13 cellular contexts compared by ENCODE assay signal in genomic region chr3:159911664-159912037, GRCh38.
DNase-seq lines count a peak whose midpoint lies in the region; ATAC-seq, FAIRE-seq and TF ChIP-seq lines count a peak whose summit lies in the region.
"Had no signal": no experiment of that assay in that cellular context is flagged by ENCODE, and none has a peak within 500 bp of the region (broad histone marks: within the 10 kb centered on the region; RNA-seq: fewer than 3 reads in every experiment).

No MANE protein-coding gene starts in this region.

- intact Hi-C loops in natural killer cell (cut with micrococcal nuclease), result no loop called here

- H2AFZ ChIP-seq in astrocyte (ENCODE audit: low read depth, low read length) (no peak overlapping the region), GM23338 (no peak overlapping the region)

- peak overlapping the region; percentile 51 to 72 (median 62) for H3K4me2 ChIP-seq in BLaER1 treated with 17β-estradiol and CSF1 and Interleukin-3, amounts not matched to agents 10 nM and 100 nM
- H3K4me2 ChIP-seq in astrocyte (ENCODE audit: low read length) (peak overlapping the region; percentile 43), GM23338 (no peak overlapping the region)

- H3K36me3 ChIP-seq in BLaER1 treated with 17β-estradiol and CSF1 and Interleukin-3, amounts not matched to agents 10 nM and 100 nM, result no peaks in the 10 kb centered on the region
- no peaks in the 10 kb centered on the region for H3K36me3 ChIP-seq in astrocyte (ENCODE audit: insufficient read depth, low read length)
- H3K36me3 ChIP-seq in GM23338 (ENCODE audit: insufficient read depth), result no peaks in the 10 kb centered on the region
- H3K36me3 ChIP-seq: thyroid gland had no signal

- ATAC-seq in GM19351 (IDR thresholded peaks at IDR 0.05; ENCODE audit: unreplicated experiment) (peak; percentile 7), natural killer cell (no peak), GM21528 (IDR thresholded peaks at IDR 0.05; ENCODE audit: low FRiP score, unreplicated experiment) (no peak), GM23338 (no peak)

- H3K27ac ChIP-seq in BLaER1 treated with 17β-estradiol and CSF1 and Interleukin-3, amounts not matched to agents 10 nM and 100 nM, result 0 out of 22 replicates have a peak overlapping the region, but pooled peaks of 1 of the 11 experiments have one; percentile 67
- H3K27ac ChIP-seq in astrocyte (ENCODE audit: low read depth, low read length) (no peak overlapping the region), GM23338 (ENCODE audit: low read depth) (no peak overlapping the region)
- H3K27ac ChIP-seq: thyroid gland had no signal

- H3K9ac ChIP-seq in BLaER1 treated with 17β-estradiol and CSF1 and Interleukin-3, amounts not matched to agents 10 nM and 100 nM, result no peak overlapping the region
- H3K9ac ChIP-seq in astrocyte (ENCODE audit: low read length), result no peak overlapping the region

- no peaks in the 10 kb centered on the region; a peak in 1 of 22 replicates for H3K9me3 ChIP-seq in BLaER1 treated with 17β-estradiol and CSF1 and Interleukin-3, amounts not matched to agents 10 nM and 100 nM (replicated peaks in 1 of 11)
- no peaks in the 10 kb centered on the region for H3K9me3 ChIP-seq in astrocyte (ENCODE audit: insufficient read depth, low read depth, low read length)
- H3K9me3 ChIP-seq: thyroid gland had no signal

- H3K27me3 ChIP-seq in BLaER1 treated with 17β-estradiol and CSF1 and Interleukin-3, amounts not matched to agents 10 nM and 100 nM, result no peaks in the 10 kb centered on the region
- H3K27me3 ChIP-seq in astrocyte (ENCODE audit: insufficient read depth, low read length) (no peaks in the 10 kb centered on the region), GM23338 (ENCODE audit: insufficient read depth) (no peaks in the 10 kb centered on the region)
- H3K27me3 ChIP-seq: thyroid gland had no signal

- no peak for TF ChIP-seq CTCF in astrocyte (IDR thresholded peaks at IDR 0.05; ENCODE audit: insufficient read depth, low read depth, low read length)
- TF ChIP-seq CTCF in natural killer cell (IDR thresholded peaks at IDR 0.05), result no peak
- no peak for TF ChIP-seq CTCF in GM23338 (conservative IDR thresholded peaks at IDR 0.05; ENCODE audit: low read depth in 2 of 2)

- H3K9me2 ChIP-seq in GM23338 (ENCODE audit: insufficient read depth), result no peaks in the 10 kb centered on the region

- H3K4me1 Mint-ChIP-seq in astrocyte (ENCODE audit: low read depth, unreplicated experiment), result peaks cover 22% of the 10 kb centered on the region
- H3K4me1 Mint-ChIP-seq in natural killer cell, result peaks cover 14 to 15% of the 10 kb centered on the region in 2 donors
- no peaks in the 10 kb centered on the region for H3K4me1 Mint-ChIP-seq in GM23338

- no peak overlapping the region for H3K27ac Mint-ChIP-seq in astrocyte (ENCODE audit: unreplicated experiment)
- peak overlapping the region; percentile 12 to 76 for H3K27ac Mint-ChIP-seq in natural killer cell
- no peak overlapping the region for H3K27ac Mint-ChIP-seq in GM23338

- DNase-seq in astrocyte (ENCODE audit: low read depth) (no peak), natural killer cell (no peak), putamen (ENCODE audit: low spot score) (no peak), SW 1271 (lab: John Stamatoyannopoulos, UW) (no peak), GM23338 (ENCODE audit: low spot score) (no peak)
- DNase-seq: activated CD4-positive, CD25-positive, alpha-beta regulatory T cell; COR-L47; GOT3 had no signal

- peak overlapping the region in 3 of 10 experiments; percentile 6 to 35 (median 10); a peak in 1 of 20 replicates for H3K4me3 ChIP-seq in BLaER1 treated with 17β-estradiol and CSF1 and Interleukin-3, amounts not matched to agents 10 nM and 100 nM
- no peak overlapping the region for H3K4me3 ChIP-seq in astrocyte (ENCODE audit: insufficient read depth, low read depth, low read length)
- no peak overlapping the region for H3K4me3 ChIP-seq in GM23338
- H3K4me3 ChIP-seq: lung, thyroid gland had no signal

- H3K27me3 Mint-ChIP-seq in astrocyte (ENCODE audit: low read depth, unreplicated experiment), result no peaks in the 10 kb centered on the region
- H3K27me3 Mint-ChIP-seq in natural killer cell (ENCODE audit: low read depth in 2 of 2), result peaks cover 0 to 5% of the 10 kb centered on the region in 2 donors
- H3K27me3 Mint-ChIP-seq in GM23338 (ENCODE audit: insufficient read depth, low read depth, poor library complexity), result no peaks in the 10 kb centered on the region

- H4K20me1 ChIP-seq in BLaER1 treated with 17β-estradiol and CSF1 and Interleukin-3, amounts not matched to agents 10 nM and 100 nM, result no peaks in the 10 kb centered on the region
- no peaks in the 10 kb centered on the region for H4K20me1 ChIP-seq in astrocyte (ENCODE audit: insufficient read depth, low read length)
- H4K20me1 ChIP-seq in GM23338 (replicated peaks; ENCODE audit: insufficient read depth), result 0 out of 2 replicates have a peak, but pooled peaks cover 4% of the 10 kb centered on the region

- H3K9me3 Mint-ChIP-seq in astrocyte (ENCODE audit: unreplicated experiment) (no peaks in the 10 kb centered on the region), natural killer cell (peaks cover 0 to 3% of the 10 kb centered on the region in 2 donors), GM23338 (no peaks in the 10 kb centered on the region)

- H3K79me2 ChIP-seq in astrocyte (ENCODE audit: insufficient read depth, low read length) (no peaks in the 10 kb centered on the region), GM23338 (replicated peaks; ENCODE audit: insufficient read depth) (no peaks in the 10 kb centered on the region)

- H3K4me3 Mint-ChIP-seq in astrocyte (ENCODE audit: unreplicated experiment) (no peak overlapping the region), natural killer cell (peak overlapping the region; percentile 45), GM23338 (no peak overlapping the region)

- peaks cover 0 to 31% (median 21%) of the 10 kb centered on the region in 10 experiments; a peak in 15 of 20 replicates for H3K4me1 ChIP-seq in BLaER1 treated with 17β-estradiol and CSF1 and Interleukin-3, amounts not matched to agents 10 nM and 100 nM
- no peaks in the 10 kb centered on the region for H3K4me1 ChIP-seq in astrocyte (ENCODE audit: insufficient read depth, low read length)
- no peaks in the 10 kb centered on the region for H3K4me1 ChIP-seq in GM23338 (ENCODE audit: insufficient read depth)
- H3K4me1 ChIP-seq: thyroid gland had no signal

- FAIRE-seq in astrocyte (lab: Jason Lieb, UNC), result no peak

- no peaks in the 10 kb centered on the region for H3F3A ChIP-seq in GM23338 (replicated peaks; ENCODE audit: low read depth)

- no peaks in the 10 kb centered on the region for H3K36me3 Mint-ChIP-seq in astrocyte (ENCODE audit: low read depth, unreplicated experiment)
- H3K36me3 Mint-ChIP-seq in natural killer cell, result no peaks in the 10 kb centered on the region
- no peaks in the 10 kb centered on the region for H3K36me3 Mint-ChIP-seq in GM23338 (ENCODE audit: low read depth)

TF ChIP-seq in GM23338, 12 proteins besides CTCF, POLR2A, EP300 and RAD21:
- TF ChIP-seq, protein P1, sequence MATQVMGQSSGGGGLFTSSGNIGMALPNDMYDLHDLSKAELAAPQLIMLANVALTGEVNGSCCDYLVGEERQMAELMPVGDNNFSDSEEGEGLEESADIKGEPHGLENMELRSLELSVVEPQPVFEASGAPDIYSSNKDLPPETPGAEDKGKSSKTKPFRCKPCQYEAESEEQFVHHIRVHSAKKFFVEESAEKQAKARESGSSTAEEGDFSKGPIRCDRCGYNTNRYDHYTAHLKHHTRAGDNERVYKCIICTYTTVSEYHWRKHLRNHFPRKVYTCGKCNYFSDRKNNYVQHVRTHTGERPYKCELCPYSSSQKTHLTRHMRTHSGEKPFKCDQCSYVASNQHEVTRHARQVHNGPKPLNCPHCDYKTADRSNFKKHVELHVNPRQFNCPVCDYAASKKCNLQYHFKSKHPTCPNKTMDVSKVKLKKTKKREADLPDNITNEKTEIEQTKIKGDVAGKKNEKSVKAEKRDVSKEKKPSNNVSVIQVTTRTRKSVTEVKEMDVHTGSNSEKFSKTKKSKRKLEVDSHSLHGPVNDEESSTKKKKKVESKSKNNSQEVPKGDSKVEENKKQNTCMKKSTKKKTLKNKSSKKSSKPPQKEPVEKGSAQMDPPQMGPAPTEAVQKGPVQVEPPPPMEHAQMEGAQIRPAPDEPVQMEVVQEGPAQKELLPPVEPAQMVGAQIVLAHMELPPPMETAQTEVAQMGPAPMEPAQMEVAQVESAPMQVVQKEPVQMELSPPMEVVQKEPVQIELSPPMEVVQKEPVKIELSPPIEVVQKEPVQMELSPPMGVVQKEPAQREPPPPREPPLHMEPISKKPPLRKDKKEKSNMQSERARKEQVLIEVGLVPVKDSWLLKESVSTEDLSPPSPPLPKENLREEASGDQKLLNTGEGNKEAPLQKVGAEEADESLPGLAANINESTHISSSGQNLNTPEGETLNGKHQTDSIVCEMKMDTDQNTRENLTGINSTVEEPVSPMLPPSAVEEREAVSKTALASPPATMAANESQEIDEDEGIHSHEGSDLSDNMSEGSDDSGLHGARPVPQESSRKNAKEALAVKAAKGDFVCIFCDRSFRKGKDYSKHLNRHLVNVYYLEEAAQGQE (IDR thresholded peaks at IDR 0.05; ENCODE audit: unreplicated experiment), result no peak
- TF ChIP-seq STAT1 (IDR thresholded peaks at IDR 0.05; ENCODE audit: unreplicated experiment), result no peak

Comparison
In these comparisons a context has a peak if more than half of its experiments do, and no peak if none do; other contexts are left out.
1. H3K27ac Mint-ChIP-seq: peak in natural killer cell (2 of 2); none in astrocyte (single experiment) and GM23338 (single experiment).